ENCODE assay signal across 1 cellular context in the genomic region with DNA sequence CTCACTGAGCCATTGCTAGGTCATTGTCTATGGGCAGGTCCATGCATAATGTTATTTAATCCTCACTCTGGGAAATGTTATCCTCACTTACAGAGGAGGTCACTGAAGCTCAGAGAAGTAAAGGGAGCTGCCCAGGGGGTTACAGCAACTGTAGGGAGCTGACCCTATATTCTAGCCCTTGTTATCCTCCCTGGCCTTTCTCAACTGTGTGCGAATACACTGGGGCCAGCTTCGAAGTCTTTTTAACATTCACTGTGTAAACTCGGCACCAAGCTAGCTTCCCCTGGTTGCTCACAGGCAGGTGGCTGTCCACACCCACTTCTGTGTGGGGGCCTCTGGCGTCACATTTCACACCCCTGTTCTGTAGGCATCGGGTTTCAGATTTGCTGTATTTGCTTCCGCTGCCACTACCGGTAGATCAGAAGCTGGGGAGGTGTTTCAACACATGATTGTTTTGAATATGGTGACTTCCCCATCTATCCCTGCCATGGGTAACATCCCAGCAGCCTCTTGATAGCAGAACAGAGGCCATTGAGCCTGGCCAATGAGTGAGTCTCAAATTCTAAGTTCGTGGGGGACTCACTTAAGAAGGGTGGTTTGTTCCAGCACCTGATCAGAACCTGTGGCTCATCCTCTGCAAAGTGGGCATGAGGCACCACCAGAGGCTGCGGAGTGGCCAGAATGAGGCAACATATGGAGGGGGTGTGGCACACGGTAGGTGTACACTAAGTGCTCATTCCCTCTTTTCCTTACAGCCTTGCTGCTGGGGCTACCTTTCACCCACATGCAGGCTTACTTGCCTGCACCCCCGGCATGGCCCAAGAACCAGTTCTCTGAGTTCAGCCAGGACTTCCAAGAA.
TF ChIP-seq lines count a peak whose summit lies in the region.

No MANE protein-coding gene starts in this region.

TF ChIP-seq in K562, 482 proteins besides CTCF, POLR2A, EP300 and RAD21 (continued from another document and continues in another):
- TF ChIP-seq POLR2B (IDR thresholded peaks at IDR 0.05; ENCODE audit: low read depth, partially characterized antibody) = no peak
- peak; percentile 52; the same call in 1 of the 2 replicates for TF ChIP-seq HDAC8 (tag; IDR thresholded peaks at IDR 0.05)
- TF ChIP-seq NR2C1 (IDR thresholded peaks at IDR 0.05) = no peak
- TF ChIP-seq NR2C1 (tag; IDR thresholded peaks at IDR 0.05) = peak; percentile 52
- TF ChIP-seq XRCC5 (IDR thresholded peaks at IDR 0.05; ENCODE audit: low read depth, low read length) = no peak
- TF ChIP-seq MTF1 (CRISPR knock-in tag; IDR thresholded peaks at IDR 0.05; ENCODE audit: borderline replicate concordance) = no peak
- no peak for TF ChIP-seq THRAP3 (IDR thresholded peaks at IDR 0.05; ENCODE audit: borderline replicate concordance)
- no peak for TF ChIP-seq SRSF1 (IDR thresholded peaks at IDR 0.05; ENCODE audit: low read depth, low read length)
- TF ChIP-seq, protein P1, sequence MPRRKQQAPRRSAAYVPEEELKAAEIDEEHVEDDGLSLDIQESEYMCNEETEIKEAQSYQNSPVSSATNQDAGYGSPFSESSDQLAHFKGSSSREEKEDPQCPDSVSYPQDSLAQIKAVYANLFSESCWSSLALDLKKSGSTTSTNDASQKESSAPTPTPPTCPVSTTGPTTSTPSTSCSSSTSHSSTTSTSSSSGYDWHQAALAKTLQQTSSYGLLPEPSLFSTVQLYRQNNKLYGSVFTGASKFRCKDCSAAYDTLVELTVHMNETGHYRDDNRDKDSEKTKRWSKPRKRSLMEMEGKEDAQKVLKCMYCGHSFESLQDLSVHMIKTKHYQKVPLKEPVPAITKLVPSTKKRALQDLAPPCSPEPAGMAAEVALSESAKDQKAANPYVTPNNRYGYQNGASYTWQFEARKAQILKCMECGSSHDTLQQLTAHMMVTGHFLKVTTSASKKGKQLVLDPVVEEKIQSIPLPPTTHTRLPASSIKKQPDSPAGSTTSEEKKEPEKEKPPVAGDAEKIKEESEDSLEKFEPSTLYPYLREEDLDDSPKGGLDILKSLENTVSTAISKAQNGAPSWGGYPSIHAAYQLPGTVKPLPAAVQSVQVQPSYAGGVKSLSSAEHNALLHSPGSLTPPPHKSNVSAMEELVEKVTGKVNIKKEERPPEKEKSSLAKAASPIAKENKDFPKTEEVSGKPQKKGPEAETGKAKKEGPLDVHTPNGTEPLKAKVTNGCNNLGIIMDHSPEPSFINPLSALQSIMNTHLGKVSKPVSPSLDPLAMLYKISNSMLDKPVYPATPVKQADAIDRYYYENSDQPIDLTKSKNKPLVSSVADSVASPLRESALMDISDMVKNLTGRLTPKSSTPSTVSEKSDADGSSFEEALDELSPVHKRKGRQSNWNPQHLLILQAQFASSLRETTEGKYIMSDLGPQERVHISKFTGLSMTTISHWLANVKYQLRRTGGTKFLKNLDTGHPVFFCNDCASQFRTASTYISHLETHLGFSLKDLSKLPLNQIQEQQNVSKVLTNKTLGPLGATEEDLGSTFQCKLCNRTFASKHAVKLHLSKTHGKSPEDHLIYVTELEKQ (CRISPR knock-in tag; IDR thresholded peaks at IDR 0.05) = peak; percentile 77; the same call in 1 of the 2 replicates
- TF ChIP-seq ZBTB8A (IDR thresholded peaks at IDR 0.05; ENCODE audit: partially characterized antibody) = no peak
- peak; percentile 92 for TF ChIP-seq ZNF311 (CRISPR knock-in tag; IDR thresholded peaks at IDR 0.05)
- TF ChIP-seq PURB (CRISPR knock-in tag; IDR thresholded peaks at IDR 0.05; ENCODE audit: low read depth) = no peak
- TF ChIP-seq, protein P2, sequence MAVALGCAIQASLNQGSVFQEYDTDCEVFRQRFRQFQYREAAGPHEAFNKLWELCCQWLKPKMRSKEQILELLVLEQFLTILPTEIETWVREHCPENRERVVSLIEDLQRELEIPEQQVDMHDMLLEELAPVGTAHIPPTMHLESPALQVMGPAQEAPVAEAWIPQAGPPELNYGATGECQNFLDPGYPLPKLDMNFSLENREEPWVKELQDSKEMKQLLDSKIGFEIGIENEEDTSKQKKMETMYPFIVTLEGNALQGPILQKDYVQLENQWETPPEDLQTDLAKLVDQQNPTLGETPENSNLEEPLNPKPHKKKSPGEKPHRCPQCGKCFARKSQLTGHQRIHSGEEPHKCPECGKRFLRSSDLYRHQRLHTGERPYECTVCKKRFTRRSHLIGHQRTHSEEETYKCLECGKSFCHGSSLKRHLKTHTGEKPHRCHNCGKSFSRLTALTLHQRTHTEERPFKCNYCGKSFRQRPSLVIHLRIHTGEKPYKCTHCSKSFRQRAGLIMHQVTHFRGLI (CRISPR knock-in tag; IDR thresholded peaks at IDR 0.05) = peak; percentile 79
- TF ChIP-seq PHF20 (IDR thresholded peaks at IDR 0.05; ENCODE audit: partially characterized antibody) = no peak
- peak; percentile 53; the same call in 1 of the 2 replicates for TF ChIP-seq ZNF583 (CRISPR knock-in tag; IDR thresholded peaks at IDR 0.05)
- no peak for TF ChIP-seq ZNF699 (CRISPR knock-in tag; IDR thresholded peaks at IDR 0.05; ENCODE audit: insufficient replicate concordance)
- TF ChIP-seq TOE1 (IDR thresholded peaks at IDR 0.05; ENCODE audit: borderline replicate concordance) = no peak
- TF ChIP-seq TOE1 (CRISPR knock-in tag; IDR thresholded peaks at IDR 0.05; ENCODE audit: borderline replicate concordance, low read depth) = 0 out of 2 replicates have a peak, but pooled peaks have one; percentile 31
- peak in 1 of 3 experiments; percentile 38 for TF ChIP-seq YY1 (IDR thresholded peaks at IDR 0.05; ENCODE audit: borderline replicate concordance in 1 of 3, control insufficient read depth in 1 of 3, extremely low read depth in 1 of 3, insufficient read depth in 3 of 3, insufficient read length in 1 of 3, insufficient replicate concordance in 2 of 3, low read depth in 1 of 3, low read length in 2 of 3)
- TF ChIP-seq ZNF695 (CRISPR knock-in tag; IDR thresholded peaks at IDR 0.05) = peak; percentile 88; the same call in 1 of the 2 replicates
- TF ChIP-seq ZNF133 (CRISPR knock-in tag; IDR thresholded peaks at IDR 0.05) = 0 out of 2 replicates have a peak, but pooled peaks have one; percentile 59
- TF ChIP-seq, protein P3, sequence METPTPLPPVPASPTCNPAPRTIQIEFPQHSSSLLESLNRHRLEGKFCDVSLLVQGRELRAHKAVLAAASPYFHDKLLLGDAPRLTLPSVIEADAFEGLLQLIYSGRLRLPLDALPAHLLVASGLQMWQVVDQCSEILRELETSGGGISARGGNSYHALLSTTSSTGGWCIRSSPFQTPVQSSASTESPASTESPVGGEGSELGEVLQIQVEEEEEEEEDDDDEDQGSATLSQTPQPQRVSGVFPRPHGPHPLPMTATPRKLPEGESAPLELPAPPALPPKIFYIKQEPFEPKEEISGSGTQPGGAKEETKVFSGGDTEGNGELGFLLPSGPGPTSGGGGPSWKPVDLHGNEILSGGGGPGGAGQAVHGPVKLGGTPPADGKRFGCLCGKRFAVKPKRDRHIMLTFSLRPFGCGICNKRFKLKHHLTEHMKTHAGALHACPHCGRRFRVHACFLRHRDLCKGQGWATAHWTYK (CRISPR knock-in tag; IDR thresholded peaks at IDR 0.05) = peak; percentile 47; the same call in 1 of the 2 replicates
- TF ChIP-seq SLC30A9 (CRISPR knock-in tag; IDR thresholded peaks at IDR 0.05) = no peak
- TF ChIP-seq, protein P4, sequence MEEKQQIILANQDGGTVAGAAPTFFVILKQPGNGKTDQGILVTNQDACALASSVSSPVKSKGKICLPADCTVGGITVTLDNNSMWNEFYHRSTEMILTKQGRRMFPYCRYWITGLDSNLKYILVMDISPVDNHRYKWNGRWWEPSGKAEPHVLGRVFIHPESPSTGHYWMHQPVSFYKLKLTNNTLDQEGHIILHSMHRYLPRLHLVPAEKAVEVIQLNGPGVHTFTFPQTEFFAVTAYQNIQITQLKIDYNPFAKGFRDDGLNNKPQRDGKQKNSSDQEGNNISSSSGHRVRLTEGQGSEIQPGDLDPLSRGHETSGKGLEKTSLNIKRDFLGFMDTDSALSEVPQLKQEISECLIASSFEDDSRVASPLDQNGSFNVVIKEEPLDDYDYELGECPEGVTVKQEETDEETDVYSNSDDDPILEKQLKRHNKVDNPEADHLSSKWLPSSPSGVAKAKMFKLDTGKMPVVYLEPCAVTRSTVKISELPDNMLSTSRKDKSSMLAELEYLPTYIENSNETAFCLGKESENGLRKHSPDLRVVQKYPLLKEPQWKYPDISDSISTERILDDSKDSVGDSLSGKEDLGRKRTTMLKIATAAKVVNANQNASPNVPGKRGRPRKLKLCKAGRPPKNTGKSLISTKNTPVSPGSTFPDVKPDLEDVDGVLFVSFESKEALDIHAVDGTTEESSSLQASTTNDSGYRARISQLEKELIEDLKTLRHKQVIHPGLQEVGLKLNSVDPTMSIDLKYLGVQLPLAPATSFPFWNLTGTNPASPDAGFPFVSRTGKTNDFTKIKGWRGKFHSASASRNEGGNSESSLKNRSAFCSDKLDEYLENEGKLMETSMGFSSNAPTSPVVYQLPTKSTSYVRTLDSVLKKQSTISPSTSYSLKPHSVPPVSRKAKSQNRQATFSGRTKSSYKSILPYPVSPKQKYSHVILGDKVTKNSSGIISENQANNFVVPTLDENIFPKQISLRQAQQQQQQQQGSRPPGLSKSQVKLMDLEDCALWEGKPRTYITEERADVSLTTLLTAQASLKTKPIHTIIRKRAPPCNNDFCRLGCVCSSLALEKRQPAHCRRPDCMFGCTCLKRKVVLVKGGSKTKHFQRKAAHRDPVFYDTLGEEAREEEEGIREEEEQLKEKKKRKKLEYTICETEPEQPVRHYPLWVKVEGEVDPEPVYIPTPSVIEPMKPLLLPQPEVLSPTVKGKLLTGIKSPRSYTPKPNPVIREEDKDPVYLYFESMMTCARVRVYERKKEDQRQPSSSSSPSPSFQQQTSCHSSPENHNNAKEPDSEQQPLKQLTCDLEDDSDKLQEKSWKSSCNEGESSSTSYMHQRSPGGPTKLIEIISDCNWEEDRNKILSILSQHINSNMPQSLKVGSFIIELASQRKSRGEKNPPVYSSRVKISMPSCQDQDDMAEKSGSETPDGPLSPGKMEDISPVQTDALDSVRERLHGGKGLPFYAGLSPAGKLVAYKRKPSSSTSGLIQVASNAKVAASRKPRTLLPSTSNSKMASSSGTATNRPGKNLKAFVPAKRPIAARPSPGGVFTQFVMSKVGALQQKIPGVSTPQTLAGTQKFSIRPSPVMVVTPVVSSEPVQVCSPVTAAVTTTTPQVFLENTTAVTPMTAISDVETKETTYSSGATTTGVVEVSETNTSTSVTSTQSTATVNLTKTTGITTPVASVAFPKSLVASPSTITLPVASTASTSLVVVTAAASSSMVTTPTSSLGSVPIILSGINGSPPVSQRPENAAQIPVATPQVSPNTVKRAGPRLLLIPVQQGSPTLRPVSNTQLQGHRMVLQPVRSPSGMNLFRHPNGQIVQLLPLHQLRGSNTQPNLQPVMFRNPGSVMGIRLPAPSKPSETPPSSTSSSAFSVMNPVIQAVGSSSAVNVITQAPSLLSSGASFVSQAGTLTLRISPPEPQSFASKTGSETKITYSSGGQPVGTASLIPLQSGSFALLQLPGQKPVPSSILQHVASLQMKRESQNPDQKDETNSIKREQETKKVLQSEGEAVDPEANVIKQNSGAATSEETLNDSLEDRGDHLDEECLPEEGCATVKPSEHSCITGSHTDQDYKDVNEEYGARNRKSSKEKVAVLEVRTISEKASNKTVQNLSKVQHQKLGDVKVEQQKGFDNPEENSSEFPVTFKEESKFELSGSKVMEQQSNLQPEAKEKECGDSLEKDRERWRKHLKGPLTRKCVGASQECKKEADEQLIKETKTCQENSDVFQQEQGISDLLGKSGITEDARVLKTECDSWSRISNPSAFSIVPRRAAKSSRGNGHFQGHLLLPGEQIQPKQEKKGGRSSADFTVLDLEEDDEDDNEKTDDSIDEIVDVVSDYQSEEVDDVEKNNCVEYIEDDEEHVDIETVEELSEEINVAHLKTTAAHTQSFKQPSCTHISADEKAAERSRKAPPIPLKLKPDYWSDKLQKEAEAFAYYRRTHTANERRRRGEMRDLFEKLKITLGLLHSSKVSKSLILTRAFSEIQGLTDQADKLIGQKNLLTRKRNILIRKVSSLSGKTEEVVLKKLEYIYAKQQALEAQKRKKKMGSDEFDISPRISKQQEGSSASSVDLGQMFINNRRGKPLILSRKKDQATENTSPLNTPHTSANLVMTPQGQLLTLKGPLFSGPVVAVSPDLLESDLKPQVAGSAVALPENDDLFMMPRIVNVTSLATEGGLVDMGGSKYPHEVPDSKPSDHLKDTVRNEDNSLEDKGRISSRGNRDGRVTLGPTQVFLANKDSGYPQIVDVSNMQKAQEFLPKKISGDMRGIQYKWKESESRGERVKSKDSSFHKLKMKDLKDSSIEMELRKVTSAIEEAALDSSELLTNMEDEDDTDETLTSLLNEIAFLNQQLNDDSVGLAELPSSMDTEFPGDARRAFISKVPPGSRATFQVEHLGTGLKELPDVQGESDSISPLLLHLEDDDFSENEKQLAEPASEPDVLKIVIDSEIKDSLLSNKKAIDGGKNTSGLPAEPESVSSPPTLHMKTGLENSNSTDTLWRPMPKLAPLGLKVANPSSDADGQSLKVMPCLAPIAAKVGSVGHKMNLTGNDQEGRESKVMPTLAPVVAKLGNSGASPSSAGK (IDR thresholded peaks at IDR 0.05) = peak; percentile 87; the same call in 1 of the 2 replicates
- no peak for TF ChIP-seq NR4A1 (CRISPR knock-in tag; IDR thresholded peaks at IDR 0.05)
- peak; percentile 78; the same call in 1 of the 2 replicates for TF ChIP-seq NR4A1 (tag; IDR thresholded peaks at IDR 0.05)
- no peak for TF ChIP-seq ZNF3 (CRISPR knock-in tag; IDR thresholded peaks at IDR 0.05)
- TF ChIP-seq, protein P5, sequence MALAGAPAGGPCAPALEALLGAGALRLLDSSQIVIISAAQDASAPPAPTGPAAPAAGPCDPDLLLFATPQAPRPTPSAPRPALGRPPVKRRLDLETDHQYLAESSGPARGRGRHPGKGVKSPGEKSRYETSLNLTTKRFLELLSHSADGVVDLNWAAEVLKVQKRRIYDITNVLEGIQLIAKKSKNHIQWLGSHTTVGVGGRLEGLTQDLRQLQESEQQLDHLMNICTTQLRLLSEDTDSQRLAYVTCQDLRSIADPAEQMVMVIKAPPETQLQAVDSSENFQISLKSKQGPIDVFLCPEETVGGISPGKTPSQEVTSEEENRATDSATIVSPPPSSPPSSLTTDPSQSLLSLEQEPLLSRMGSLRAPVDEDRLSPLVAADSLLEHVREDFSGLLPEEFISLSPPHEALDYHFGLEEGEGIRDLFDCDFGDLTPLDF (CRISPR knock-in tag; IDR thresholded peaks at IDR 0.05) = no peak
- TF ChIP-seq JUN (IDR thresholded peaks at IDR 0.05; ENCODE audit: borderline replicate concordance, low read depth, low read length) = no peak
- TF ChIP-seq JUN (CRISPR knock-in tag; IDR thresholded peaks at IDR 0.05; ENCODE audit: borderline replicate concordance) = no peak
- TF ChIP-seq MEF2D (tag; conservative IDR thresholded peaks at IDR 0.05; ENCODE audit: low read depth) = 0 out of 2 replicates have a peak, but pooled peaks have one; percentile 15
- TF ChIP-seq ZNF347 (CRISPR knock-in tag; IDR thresholded peaks at IDR 0.05; ENCODE audit: low read depth) = peak; percentile 62; the same call in 1 of the 2 replicates
- TF ChIP-seq, protein P6, sequence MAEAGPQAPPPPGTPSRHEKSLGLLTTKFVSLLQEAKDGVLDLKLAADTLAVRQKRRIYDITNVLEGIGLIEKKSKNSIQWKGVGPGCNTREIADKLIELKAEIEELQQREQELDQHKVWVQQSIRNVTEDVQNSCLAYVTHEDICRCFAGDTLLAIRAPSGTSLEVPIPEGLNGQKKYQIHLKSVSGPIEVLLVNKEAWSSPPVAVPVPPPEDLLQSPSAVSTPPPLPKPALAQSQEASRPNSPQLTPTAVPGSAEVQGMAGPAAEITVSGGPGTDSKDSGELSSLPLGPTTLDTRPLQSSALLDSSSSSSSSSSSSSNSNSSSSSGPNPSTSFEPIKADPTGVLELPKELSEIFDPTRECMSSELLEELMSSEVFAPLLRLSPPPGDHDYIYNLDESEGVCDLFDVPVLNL (CRISPR knock-in tag; IDR thresholded peaks at IDR 0.05; ENCODE audit: low read depth) = peak; percentile 56; the same call in 1 of the 2 replicates
- no peak for TF ChIP-seq CBX5 (IDR thresholded peaks at IDR 0.05; ENCODE audit: borderline replicate concordance, low read depth)
- no peak for TF ChIP-seq MYBL2 (IDR thresholded peaks at IDR 0.05; ENCODE audit: low read depth)
- TF ChIP-seq MYBL2 (CRISPR knock-in tag; IDR thresholded peaks at IDR 0.05; ENCODE audit: borderline replicate concordance) = no peak
- TF ChIP-seq POLR2AphosphoS2 (IDR thresholded peaks at IDR 0.05; ENCODE audit: low read length) = no peak
